2 cellular contexts compared by ENCODE assay signal in the genomic region with DNA sequence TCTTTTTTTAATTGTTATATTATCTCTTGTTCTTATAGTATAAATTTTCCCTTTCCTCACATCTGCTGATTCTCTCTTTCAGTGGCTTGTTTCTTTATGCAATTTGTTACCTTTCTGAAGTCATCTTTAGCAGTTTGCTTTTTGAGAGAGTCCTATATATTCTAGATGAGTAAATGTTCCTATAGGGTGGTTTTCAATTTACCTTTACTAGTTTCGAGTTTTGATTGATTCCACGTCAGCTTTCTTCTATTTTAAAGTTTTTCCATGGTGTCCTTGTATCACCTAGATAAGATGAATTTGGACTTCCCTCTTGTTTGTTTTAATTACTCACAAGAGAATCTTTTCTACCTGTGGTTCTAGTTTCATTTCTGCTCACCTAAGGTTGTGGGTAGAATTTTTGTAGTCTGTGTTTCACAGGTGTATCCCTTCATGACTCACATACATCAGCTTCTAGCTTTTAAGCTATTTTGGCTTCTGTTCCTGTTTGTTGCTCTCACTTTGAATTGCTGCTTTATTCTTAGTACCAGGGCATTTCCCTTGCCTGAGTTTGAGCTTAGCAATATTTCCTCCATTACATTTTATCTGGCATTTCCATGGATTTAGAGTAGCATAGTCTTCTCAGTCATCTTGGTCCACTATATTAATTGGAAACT.
TF ChIP-seq lines count a peak whose summit lies in the region.

No MANE protein-coding gene starts in this region.

TF ChIP-seq in SK-N-SH treated with all-trans-retinoic acid at 6 μM for 48 hours, 23 proteins besides CTCF, POLR2A, EP300 and RAD21:
- TF ChIP-seq, protein P1, sequence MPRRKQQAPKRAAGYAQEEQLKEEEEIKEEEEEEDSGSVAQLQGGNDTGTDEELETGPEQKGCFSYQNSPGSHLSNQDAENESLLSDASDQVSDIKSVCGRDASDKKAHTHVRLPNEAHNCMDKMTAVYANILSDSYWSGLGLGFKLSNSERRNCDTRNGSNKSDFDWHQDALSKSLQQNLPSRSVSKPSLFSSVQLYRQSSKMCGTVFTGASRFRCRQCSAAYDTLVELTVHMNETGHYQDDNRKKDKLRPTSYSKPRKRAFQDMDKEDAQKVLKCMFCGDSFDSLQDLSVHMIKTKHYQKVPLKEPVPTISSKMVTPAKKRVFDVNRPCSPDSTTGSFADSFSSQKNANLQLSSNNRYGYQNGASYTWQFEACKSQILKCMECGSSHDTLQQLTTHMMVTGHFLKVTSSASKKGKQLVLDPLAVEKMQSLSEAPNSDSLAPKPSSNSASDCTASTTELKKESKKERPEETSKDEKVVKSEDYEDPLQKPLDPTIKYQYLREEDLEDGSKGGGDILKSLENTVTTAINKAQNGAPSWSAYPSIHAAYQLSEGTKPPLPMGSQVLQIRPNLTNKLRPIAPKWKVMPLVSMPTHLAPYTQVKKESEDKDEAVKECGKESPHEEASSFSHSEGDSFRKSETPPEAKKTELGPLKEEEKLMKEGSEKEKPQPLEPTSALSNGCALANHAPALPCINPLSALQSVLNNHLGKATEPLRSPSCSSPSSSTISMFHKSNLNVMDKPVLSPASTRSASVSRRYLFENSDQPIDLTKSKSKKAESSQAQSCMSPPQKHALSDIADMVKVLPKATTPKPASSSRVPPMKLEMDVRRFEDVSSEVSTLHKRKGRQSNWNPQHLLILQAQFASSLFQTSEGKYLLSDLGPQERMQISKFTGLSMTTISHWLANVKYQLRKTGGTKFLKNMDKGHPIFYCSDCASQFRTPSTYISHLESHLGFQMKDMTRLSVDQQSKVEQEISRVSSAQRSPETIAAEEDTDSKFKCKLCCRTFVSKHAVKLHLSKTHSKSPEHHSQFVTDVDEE (CRISPR knock-in tag; IDR thresholded peaks at IDR 0.05) = no peak
- TF ChIP-seq ZFP30 (CRISPR knock-in tag; IDR thresholded peaks at IDR 0.05) = 0 out of 2 replicates have a peak, but pooled peaks have one; percentile 40

TF ChIP-seq in SK-N-SH, 30 proteins besides CTCF, POLR2A, EP300 and RAD21 (continued from another document):
- TF ChIP-seq, protein P2, sequence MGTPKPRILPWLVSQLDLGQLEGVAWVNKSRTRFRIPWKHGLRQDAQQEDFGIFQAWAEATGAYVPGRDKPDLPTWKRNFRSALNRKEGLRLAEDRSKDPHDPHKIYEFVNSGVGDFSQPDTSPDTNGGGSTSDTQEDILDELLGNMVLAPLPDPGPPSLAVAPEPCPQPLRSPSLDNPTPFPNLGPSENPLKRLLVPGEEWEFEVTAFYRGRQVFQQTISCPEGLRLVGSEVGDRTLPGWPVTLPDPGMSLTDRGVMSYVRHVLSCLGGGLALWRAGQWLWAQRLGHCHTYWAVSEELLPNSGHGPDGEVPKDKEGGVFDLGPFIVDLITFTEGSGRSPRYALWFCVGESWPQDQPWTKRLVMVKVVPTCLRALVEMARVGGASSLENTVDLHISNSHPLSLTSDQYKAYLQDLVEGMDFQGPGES (IDR thresholded peaks at IDR 0.05; ENCODE audit: low read depth, low read length) = no peak
- TF ChIP-seq TEAD4 (IDR thresholded peaks at IDR 0.05; ENCODE audit: borderline replicate concordance, insufficient read depth) (no peak), RCOR1 (IDR thresholded peaks at IDR 0.05; ENCODE audit: low read length) (no peak), SIN3A (IDR thresholded peaks at IDR 0.05; ENCODE audit: borderline replicate concordance, low read depth, low read length) (no peak), RXRA (IDR thresholded peaks at IDR 0.05; ENCODE audit: borderline replicate concordance, low read depth) (no peak), EZH2phosphoT487 (IDR thresholded peaks at IDR 0.05; ENCODE audit: borderline replicate concordance, low read depth) (no peak), CHD2 (IDR thresholded peaks at IDR 0.05; ENCODE audit: low read length, partially characterized antibody) (no peak), TAF1 (IDR thresholded peaks at IDR 0.05; ENCODE audit: borderline replicate concordance, low read depth, low read length) (no peak)
- TF ChIP-seq, protein P3, sequence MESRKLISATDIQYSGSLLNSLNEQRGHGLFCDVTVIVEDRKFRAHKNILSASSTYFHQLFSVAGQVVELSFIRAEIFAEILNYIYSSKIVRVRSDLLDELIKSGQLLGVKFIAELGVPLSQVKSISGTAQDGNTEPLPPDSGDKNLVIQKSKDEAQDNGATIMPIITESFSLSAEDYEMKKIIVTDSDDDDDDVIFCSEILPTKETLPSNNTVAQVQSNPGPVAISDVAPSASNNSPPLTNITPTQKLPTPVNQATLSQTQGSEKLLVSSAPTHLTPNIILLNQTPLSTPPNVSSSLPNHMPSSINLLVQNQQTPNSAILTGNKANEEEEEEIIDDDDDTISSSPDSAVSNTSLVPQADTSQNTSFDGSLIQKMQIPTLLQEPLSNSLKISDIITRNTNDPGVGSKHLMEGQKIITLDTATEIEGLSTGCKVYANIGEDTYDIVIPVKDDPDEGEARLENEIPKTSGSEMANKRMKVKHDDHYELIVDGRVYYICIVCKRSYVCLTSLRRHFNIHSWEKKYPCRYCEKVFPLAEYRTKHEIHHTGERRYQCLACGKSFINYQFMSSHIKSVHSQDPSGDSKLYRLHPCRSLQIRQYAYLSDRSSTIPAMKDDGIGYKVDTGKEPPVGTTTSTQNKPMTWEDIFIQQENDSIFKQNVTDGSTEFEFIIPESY (IDR thresholded peaks at IDR 0.05; ENCODE audit: borderline replicate concordance, low read depth) = no peak
- TF ChIP-seq, protein P4, sequence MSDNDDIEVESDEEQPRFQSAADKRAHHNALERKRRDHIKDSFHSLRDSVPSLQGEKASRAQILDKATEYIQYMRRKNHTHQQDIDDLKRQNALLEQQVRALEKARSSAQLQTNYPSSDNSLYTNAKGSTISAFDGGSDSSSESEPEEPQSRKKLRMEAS (IDR thresholded peaks at IDR 0.05; ENCODE audit: low read depth) = no peak
